In genomic region chr5:133111299-133111698, GRCh38 we compare ENCODE assay signal across 1 cellular context.
A peak's percentile ranks its signal among the peaks of the same experiment; 100 is the strongest.
TF ChIP-seq lines count a peak whose summit lies in the region.

No MANE protein-coding gene starts in this region.

TF ChIP-seq in HEK293, 187 proteins besides CTCF, POLR2A, EP300 and RAD21 (continued from another document and continues in another):
- TF ChIP-seq ZBTB44 (tag by site-specific recombination; IDR thresholded peaks at IDR 0.05) (no peak), ZNF792 (tag by site-specific recombination; IDR thresholded peaks at IDR 0.05) (no peak), MEIS1 (CRISPR knock-in tag; IDR thresholded peaks at IDR 0.05; ENCODE audit: borderline replicate concordance) (no peak), ZBTB7A (tag by site-specific recombination; IDR thresholded peaks at IDR 0.05; ENCODE audit: low read depth) (no peak), PRDM4 (tag by site-specific recombination; IDR thresholded peaks at IDR 0.05) (no peak), ZNF23 (tag by site-specific recombination; IDR thresholded peaks at IDR 0.05; ENCODE audit: borderline replicate concordance) (no peak), ZNF529 (tag by site-specific recombination; IDR thresholded peaks at IDR 0.05; ENCODE audit: insufficient replicate concordance) (no peak), PRDM10 (tag by site-specific recombination; IDR thresholded peaks at IDR 0.05) (0 out of 2 replicates have a peak, but pooled peaks have one; percentile 45), ZNF394 (tag by site-specific recombination; IDR thresholded peaks at IDR 0.05; ENCODE audit: borderline replicate concordance) (peak; percentile 41; the same call in 1 of the 2 replicates), HOXD13 (CRISPR knock-in tag; IDR thresholded peaks at IDR 0.05; ENCODE audit: borderline replicate concordance) (no peak), ZNF112 (tag by site-specific recombination; IDR thresholded peaks at IDR 0.05) (no peak), ZNF169 (tag by site-specific recombination; IDR thresholded peaks at IDR 0.05) (no peak), ZNF335 (tag by site-specific recombination; conservative IDR thresholded peaks at IDR 0.05) (peak; percentile 56; the same call in 1 of the 2 replicates), BCL11A (tag by site-specific recombination; IDR thresholded peaks at IDR 0.05; ENCODE audit: low read depth) (no peak), PRDM6 (tag by site-specific recombination; IDR thresholded peaks at IDR 0.05) (no peak), RBAK (tag by site-specific recombination; IDR thresholded peaks at IDR 0.05) (no peak), ZNF530 (tag by site-specific recombination; IDR thresholded peaks at IDR 0.05; ENCODE audit: low read depth) (no peak), ZNF175 (tag by site-specific recombination; IDR thresholded peaks at IDR 0.05) (no peak), ZNF561 (tag by site-specific recombination; IDR thresholded peaks at IDR 0.05; ENCODE audit: borderline replicate concordance) (no peak), ZBTB20 (tag by site-specific recombination; IDR thresholded peaks at IDR 0.05) (no peak), ATF2 (tag by site-specific recombination; IDR thresholded peaks at IDR 0.05; ENCODE audit: low read depth) (peak; percentile 93), ZNF571 (tag by site-specific recombination; IDR thresholded peaks at IDR 0.05) (no peak), ZNF548 (tag by site-specific recombination; IDR thresholded peaks at IDR 0.05) (no peak), PRDM1 (tag by site-specific recombination; IDR thresholded peaks at IDR 0.05) (no peak), WT1 (tag by site-specific recombination; IDR thresholded peaks at IDR 0.05) (no peak), ZNF433 (tag by site-specific recombination; IDR thresholded peaks at IDR 0.05; ENCODE audit: low read depth) (no peak), ZNF16 (tag by site-specific recombination; IDR thresholded peaks at IDR 0.05; ENCODE audit: low read depth) (no peak), ZNF24 (tag by site-specific recombination; IDR thresholded peaks at IDR 0.05) (no peak), ZNF37A (tag by site-specific recombination; IDR thresholded peaks at IDR 0.05) (no peak), IKZF3 (tag by site-specific recombination; IDR thresholded peaks at IDR 0.05) (no peak), MZF1 (tag by site-specific recombination; IDR thresholded peaks at IDR 0.05; ENCODE audit: borderline replicate concordance) (no peak), HOXA7 (CRISPR knock-in tag; IDR thresholded peaks at IDR 0.05; ENCODE audit: borderline replicate concordance) (no peak), ZBTB1 (tag by site-specific recombination; IDR thresholded peaks at IDR 0.05) (no peak), GFI1B (tag by site-specific recombination; IDR thresholded peaks at IDR 0.05) (no peak), ZNF132 (tag by site-specific recombination; IDR thresholded peaks at IDR 0.05; ENCODE audit: borderline replicate concordance) (no peak), ZNF404 (tag by site-specific recombination; IDR thresholded peaks at IDR 0.05) (no peak), ZNF596 (tag by site-specific recombination; IDR thresholded peaks at IDR 0.05) (no peak), ZSCAN30 (tag by site-specific recombination; IDR thresholded peaks at IDR 0.05) (peak; percentile 71; the same call in 1 of the 2 replicates), ZNF580 (tag by site-specific recombination; IDR thresholded peaks at IDR 0.05) (no peak), ZNF2 (tag by site-specific recombination; IDR thresholded peaks at IDR 0.05) (peak; percentile 82; the same call in 1 of the 2 replicates), ZNF48 (tag by site-specific recombination; IDR thresholded peaks at IDR 0.05) (no peak), GLI4 (tag by site-specific recombination; IDR thresholded peaks at IDR 0.05) (no peak), ZBTB6 (tag by site-specific recombination; IDR thresholded peaks at IDR 0.05) (no peak), ZNF692 (tag by site-specific recombination; IDR thresholded peaks at IDR 0.05) (peak; percentile 56; the same call in 1 of the 2 replicates), ZXDB (tag by site-specific recombination; IDR thresholded peaks at IDR 0.05) (no peak), ZNF133 (tag by site-specific recombination; IDR thresholded peaks at IDR 0.05) (no peak), SP2 (tag by site-specific recombination; IDR thresholded peaks at IDR 0.05) (no peak), ZNF549 (tag by site-specific recombination; IDR thresholded peaks at IDR 0.05) (no peak)
